Comparison of ENCODE assay signal across 9 cellular contexts in the genomic region with DNA sequence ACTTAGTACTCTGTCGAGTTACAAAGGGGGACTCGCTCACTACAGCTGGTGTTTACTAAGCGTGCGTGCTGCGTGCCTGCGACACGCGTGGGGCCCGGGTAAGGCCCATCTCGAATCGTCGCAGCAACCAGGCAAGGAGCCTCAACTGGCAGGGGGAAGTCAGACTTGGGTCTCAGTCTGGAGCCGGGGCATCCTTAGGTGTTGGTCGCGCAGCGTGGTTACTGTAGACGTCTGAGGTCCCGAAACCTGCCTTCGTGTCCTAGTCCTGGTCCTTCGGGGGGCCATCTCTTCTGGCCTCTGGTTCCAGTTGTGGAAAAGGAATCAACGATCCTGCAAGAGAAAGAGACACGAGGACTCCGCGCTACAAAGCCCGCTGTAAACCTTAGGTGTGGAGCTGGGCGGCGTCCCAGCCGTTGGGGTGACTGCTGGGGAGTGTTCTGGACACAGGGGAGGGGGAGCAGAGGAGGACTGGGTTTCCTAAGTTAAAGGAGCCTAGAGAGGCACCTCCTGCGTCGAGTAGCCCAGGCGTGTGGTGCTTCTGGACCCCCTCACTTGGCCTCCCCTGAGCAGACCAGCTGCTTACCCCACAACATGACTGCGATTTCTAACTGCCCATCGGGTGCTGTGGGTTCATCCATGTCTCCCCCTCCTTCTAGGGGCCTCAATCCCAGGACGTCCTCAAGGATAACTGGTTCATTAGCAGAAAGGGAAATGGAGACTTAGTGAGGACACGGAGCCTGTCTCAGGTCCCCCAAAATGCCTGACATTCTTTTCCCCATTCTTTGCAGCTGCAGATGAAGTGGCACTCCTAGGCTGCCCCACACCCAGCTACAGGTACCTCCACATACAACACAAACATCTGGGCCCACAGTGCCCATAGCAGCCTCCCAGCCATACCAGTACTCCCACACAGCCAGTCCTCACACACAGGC. TPM values are rescaled to one million over a fixed set of nuclear protein-coding genes. Genes with fewer than 3 reads are reported as not detected.
A peak's percentile ranks its signal among the peaks of the same experiment; 100 is the strongest.
DNase-seq lines count a peak whose midpoint lies in the region; ATAC-seq and TF ChIP-seq lines count a peak whose summit lies in the region.
"Had no signal": no experiment of that assay in that cellular context is flagged by ENCODE, and none has a peak within 500 bp of the region (broad histone marks: within the 10 kb centered on the region; RNA-seq: fewer than 3 reads in every experiment).

No MANE protein-coding gene starts in this region.

- H3K4me3 Mint-ChIP-seq in CD8-positive, alpha-beta memory T cell = peak overlapping the region; percentile 46 to 88 (median 75)
- peak overlapping the region; percentile 76 for H3K4me3 Mint-ChIP-seq in T-helper 17 cell

- POLR2A ChIA-PET in CD8-positive, alpha-beta memory T cell (lab: Charles Lee) = interaction anchor here (1.3 to 4.7 kb wide), 2 partner anchors 24 to 43 kb away, joined by 3 to 39 read pairs; no protein-coding TSS in a partner anchor
- POLR2A ChIA-PET in RWPE1 (lab: Yijun Ruan, JAX; ENCODE audit: low non-redundant PET) = no interaction called here

- H3K9me3 Mint-ChIP-seq in CD8-positive, alpha-beta memory T cell = no peaks in the 10 kb centered on the region

- no peak for ATAC-seq in T-helper 17 cell
- no peak for ATAC-seq in left ventricle myocardium superior
- ATAC-seq in GM21423 (IDR thresholded peaks at IDR 0.05; ENCODE audit: unreplicated experiment) = no peak
- no peak for ATAC-seq in HG03520 (IDR thresholded peaks at IDR 0.05; ENCODE audit: unreplicated experiment)

- no peaks in the 10 kb centered on the region for H3K9me3 ChIP-seq in CD8-positive, alpha-beta memory T cell (ENCODE audit: low read length)
- no peaks in the 10 kb centered on the region for H3K9me3 ChIP-seq in T-helper 17 cell (ENCODE audit: control insufficient read depth, low read length, poor library complexity, severe bottlenecking)
- H3K9me3 ChIP-seq: neutrophil had no signal

- no peak overlapping the region for H3K9ac ChIP-seq in rectal smooth muscle tissue (ENCODE audit: low read length)

- intact Hi-C loops in left ventricle myocardium superior (cut with micrococcal nuclease) = no loop called here

- CTCF ChIA-PET in CD8-positive, alpha-beta memory T cell (lab: Charles Lee) = interaction anchor here (5.1 to 8.9 kb wide), 2 partner anchors 24 to 107 kb away, joined by 162 to 303 read pairs; no protein-coding TSS in a partner anchor
- CTCF ChIA-PET in RWPE1 (lab: Yijun Ruan, JAX) = interaction anchor here (0.8 to 5.3 kb wide), 4 partner anchors 23 to 109 kb away, joined by 3 to 87 read pairs (median 3); no protein-coding TSS in a partner anchor

- peaks cover 8 to 29% (median 12%) of the 10 kb centered on the region in 3 donors for H3K4me1 Mint-ChIP-seq in CD8-positive, alpha-beta memory T cell
- peaks cover 9% of the 10 kb centered on the region for H3K4me1 Mint-ChIP-seq in T-helper 17 cell

- peaks cover 20% of the 10 kb centered on the region for H3K27me3 ChIP-seq in CD8-positive, alpha-beta memory T cell (ENCODE audit: insufficient read depth, low read length, poor library complexity, severe bottlenecking)
- peaks cover 11% of the 10 kb centered on the region for H3K27me3 ChIP-seq in rectal smooth muscle tissue (ENCODE audit: control insufficient read depth, insufficient read depth, low read length)

- no peak for DNase-seq in CD8-positive, alpha-beta memory T cell
- DNase-seq in T-helper 17 cell (no peak), left ventricle myocardium superior (peak; percentile 7), RWPE1 (ENCODE audit: low spot score) (no peak), HCEC 1CT (no peak)

- peaks cover 17% of the 10 kb centered on the region for H3K4me1 ChIP-seq in CD8-positive, alpha-beta memory T cell (ENCODE audit: insufficient read depth, low read length)
- H3K4me1 ChIP-seq in rectal smooth muscle tissue (ENCODE audit: control insufficient read depth, insufficient read depth, low read length) = peaks cover 8% of the 10 kb centered on the region

- peak overlapping the region in 2 of 8 donors; percentile 26 to 43 for H3K27ac Mint-ChIP-seq in CD8-positive, alpha-beta memory T cell
- H3K27ac Mint-ChIP-seq in T-helper 17 cell = no peak overlapping the region

- no peaks in the 10 kb centered on the region for H3K36me3 ChIP-seq in CD8-positive, alpha-beta memory T cell (ENCODE audit: insufficient read depth, low read length)
- H3K36me3 ChIP-seq in rectal smooth muscle tissue (ENCODE audit: control insufficient read depth, insufficient read depth, low read length) = no peaks in the 10 kb centered on the region
- H3K36me3 ChIP-seq: neutrophil had no signal

- H3K4me3 ChIP-seq in CD8-positive, alpha-beta memory T cell (ENCODE audit: low read length) = peak overlapping the region; percentile 22
- H3K4me3 ChIP-seq in rectal smooth muscle tissue (ENCODE audit: low read length) = peak overlapping the region; percentile 64

- H3K36me3 Mint-ChIP-seq in CD8-positive, alpha-beta memory T cell = no peaks in the 10 kb centered on the region
- H3K36me3 Mint-ChIP-seq in T-helper 17 cell (ENCODE audit: low read depth) = no peaks in the 10 kb centered on the region

- peaks cover 13 to 18% of the 10 kb centered on the region in 2 donors for H3K27me3 Mint-ChIP-seq in CD8-positive, alpha-beta memory T cell
- H3K27me3 Mint-ChIP-seq in T-helper 17 cell = peaks cover 18% of the 10 kb centered on the region

- H3K27ac ChIP-seq in CD8-positive, alpha-beta memory T cell (ENCODE audit: low read depth, low read length) = no peak overlapping the region
- H3K27ac ChIP-seq in rectal smooth muscle tissue (ENCODE audit: low read depth, low read length) (no peak overlapping the region), RWPE1 (no peak overlapping the region)
- H3K27ac ChIP-seq: neutrophil had no signal

- no peak for TF ChIP-seq CTCF in RWPE1 (conservative IDR thresholded peaks at IDR 0.05; ENCODE audit: low read depth)

RNA-seq across cellular contexts. Expression of a gene that starts 4.9 kb away (rescaled TPM):
- total RNA-seq in CD8-positive, alpha-beta memory T cell = under 1 TPM in 1 of 2 experiments, not detected in 1; 0.28 TPM
- polyA plus RNA-seq in CD8-positive, alpha-beta memory T cell = 1.2 TPM
- 1 to 10 TPM in 1 of 2 donors, under 1 TPM in 1; 0.57 to 2.1 TPM for total RNA-seq in T-helper 17 cell
- 15.2 TPM for total RNA-seq in left ventricle myocardium superior
